In genomic region chr17:30958187-30958586, GRCh38 we compare ENCODE assay signal across 15 cellular contexts. TPM values are rescaled to one million over a fixed set of nuclear protein-coding genes. Genes with fewer than 3 reads are reported as not detected.
DNase-seq lines count a peak whose midpoint lies in the region; ATAC-seq and TF ChIP-seq lines count a peak whose summit lies in the region.
"Had no signal": no experiment of that assay in that cellular context is flagged by ENCODE, and none has a peak within 500 bp of the region (broad histone marks: within the 10 kb centered on the region; RNA-seq: fewer than 3 reads in every experiment).

No MANE protein-coding gene starts in this region.

- no peak overlapping the region for H3K27ac ChIP-seq in GM23248
- H3K27ac ChIP-seq in OCI-LY7 (ENCODE audit: low read depth, low read length, poor library complexity, severe bottlenecking) = peak overlapping the region; percentile 57
- H3K27ac ChIP-seq in WERI-Rb-1 = no peak overlapping the region

- CTCF ChIA-PET in OCI-LY7 (lab: Charles Lee; ENCODE audit: unreplicated experiment) = no interaction called here

- POLR2A ChIA-PET in OCI-LY7 (lab: Charles Lee) = interaction anchor here (0.9 kb wide), 1 partner anchor 137 kb away, joined by 3 read pairs; no protein-coding TSS in a partner anchor

- H3K4me2 ChIP-seq in GM23248 (ENCODE audit: unreplicated experiment) = no peak overlapping the region
- peak overlapping the region; percentile 56 for H3K4me2 ChIP-seq in OCI-LY7 (ENCODE audit: low read length)

- H3K36me3 Mint-ChIP-seq in stimulated activated memory B cell treated with anti-CD40 and anti-IgM and Interleukin-4, amounts not matched to agents 10 μg/mL and 1 μg/mL and 100 μg/mL, for 72 hours = peaks cover 27% of the 10 kb centered on the region
- H3K36me3 Mint-ChIP-seq in stimulated activated effector memory CD8-positive, alpha-beta T cell treated with anti-CD3 and anti-CD28 coated beads, Interleukin-12 subunit alpha, Interleukin-12 subunit beta, amount 100 ng/mL, for 72 hours = no peaks in the 10 kb centered on the region
- H3K36me3 Mint-ChIP-seq: CD8-positive, alpha-beta memory T cell had no signal

- H3K9me2 ChIP-seq in GM23248 (ENCODE audit: insufficient read depth) = no peaks in the 10 kb centered on the region
- H3K9me2 ChIP-seq in OCI-LY7 (ENCODE audit: insufficient read depth, low read length) = no peaks in the 10 kb centered on the region

- no TSS peak for BruUV-seq in OCI-LY7 (replicated peaks; lab: Mats Ljungman, UMichigan)

- H3K4me3 Mint-ChIP-seq in stimulated activated memory B cell treated with anti-CD40 and anti-IgM and Interleukin-4, amounts not matched to agents 10 μg/mL and 1 μg/mL and 100 μg/mL, for 72 hours = peak overlapping the region; percentile 24
- no peak overlapping the region for H3K4me3 Mint-ChIP-seq in stimulated activated effector memory CD8-positive, alpha-beta T cell treated with anti-CD3 and anti-CD28 coated beads, Interleukin-12 subunit alpha, Interleukin-12 subunit beta, amount 100 ng/mL, for 72 hours
- H3K4me3 Mint-ChIP-seq: CD8-positive, alpha-beta memory T cell had no signal

- H3K27ac Mint-ChIP-seq in stimulated activated memory B cell treated with anti-CD40 and anti-IgM and Interleukin-4, amounts not matched to agents 10 μg/mL and 1 μg/mL and 100 μg/mL, for 72 hours = peak overlapping the region; percentile 85
- H3K27ac Mint-ChIP-seq in stimulated activated effector memory CD8-positive, alpha-beta T cell treated with anti-CD3 and anti-CD28 coated beads, Interleukin-12 subunit alpha, Interleukin-12 subunit beta, amount 100 ng/mL, for 72 hours = no peak overlapping the region

- H3K4me1 ChIP-seq in GM23248 (ENCODE audit: insufficient read depth) = peaks cover 9% of the 10 kb centered on the region; the same call in 1 of the 2 replicates
- H3K4me1 ChIP-seq in OCI-LY7 (ENCODE audit: insufficient read depth, low read length, poor library complexity, severe bottlenecking) = peaks cover 67% of the 10 kb centered on the region

- no peaks in the 10 kb centered on the region for H3K9me3 ChIP-seq in GM23248 (ENCODE audit: low read depth)
- H3K9me3 ChIP-seq in OCI-LY7 (ENCODE audit: low read length) = 0 out of 2 replicates have a peak, but pooled peaks cover 6% of the 10 kb centered on the region
- no peaks in the 10 kb centered on the region for H3K9me3 ChIP-seq in WERI-Rb-1 (ENCODE audit: severe bottlenecking)
- H3K9me3 ChIP-seq: adrenal gland had no signal

- ATAC-seq in left ventricle myocardium superior (peak; percentile 7), HG02798 (IDR thresholded peaks at IDR 0.05; ENCODE audit: poor library complexity, unreplicated experiment) (no peak)
- peak; percentile 80 for ATAC-seq in stimulated activated memory B cell treated with anti-CD40 and anti-IgM and Interleukin-4, amounts not matched to agents 10 μg/mL and 1 μg/mL and 100 μg/mL, for 72 hours
- ATAC-seq in stimulated activated effector memory CD8-positive, alpha-beta T cell treated with anti-CD3 and anti-CD28 coated beads, Interleukin-12 subunit alpha, Interleukin-12 subunit beta, amount 100 ng/mL, for 72 hours = no peak
- ATAC-seq: stimulated activated naive CD8-positive, alpha-beta T cell treated with anti-CD3 and anti-CD28 coated beads, Interleukin-15, Interleukin-2, amounts not matched to agents 100 U/mL and 50 U/mL, for 24 hours had no signal

- no peaks in the 10 kb centered on the region for H3K9me3 Mint-ChIP-seq in stimulated activated memory B cell treated with anti-CD40 and anti-IgM and Interleukin-4, amounts not matched to agents 10 μg/mL and 1 μg/mL and 100 μg/mL, for 72 hours
- H3K9me3 Mint-ChIP-seq in stimulated activated effector memory CD8-positive, alpha-beta T cell treated with anti-CD3 and anti-CD28 coated beads, Interleukin-12 subunit alpha, Interleukin-12 subunit beta, amount 100 ng/mL, for 72 hours = no peaks in the 10 kb centered on the region
- H3K9me3 Mint-ChIP-seq: CD8-positive, alpha-beta memory T cell had no signal

- no peak overlapping the region for H3K9ac ChIP-seq in GM23248

- no peaks in the 10 kb centered on the region for H3F3A ChIP-seq in GM23248 (ENCODE audit: insufficient read depth)

- H2AFZ ChIP-seq in GM23248 (peak overlapping the region; percentile 32; the same call in 1 of the 2 replicates), OCI-LY7 (ENCODE audit: low read length) (peak overlapping the region; percentile 72)

- intact Hi-C loops in OCI-LY7 (cut with micrococcal nuclease; ENCODE audit: unreplicated experiment) (no loop called here), left ventricle myocardium superior (cut with micrococcal nuclease) (no loop called here)

- H4K20me1 ChIP-seq in GM23248 (ENCODE audit: insufficient read depth) (no peaks in the 10 kb centered on the region), OCI-LY7 (ENCODE audit: insufficient read depth, low read length) (no peaks in the 10 kb centered on the region)

- 53 to 72% methylated on average over 7 of the region's 7 CpGs for WGBS in GM23248 (ENCODE audit: low coverage in 1 of 2, low lambda C conversion rate in 2 of 2, missing lambda C conversion rate in 2 of 2), 2 experiments

- H3K4me1 Mint-ChIP-seq in stimulated activated memory B cell treated with anti-CD40 and anti-IgM and Interleukin-4, amounts not matched to agents 10 μg/mL and 1 μg/mL and 100 μg/mL, for 72 hours = peaks cover 82% of the 10 kb centered on the region
- no peaks in the 10 kb centered on the region for H3K4me1 Mint-ChIP-seq in stimulated activated effector memory CD8-positive, alpha-beta T cell treated with anti-CD3 and anti-CD28 coated beads, Interleukin-12 subunit alpha, Interleukin-12 subunit beta, amount 100 ng/mL, for 72 hours

- H3K36me3 ChIP-seq in GM23248 (ENCODE audit: low read depth) = no peaks in the 10 kb centered on the region
- H3K36me3 ChIP-seq in OCI-LY7 (ENCODE audit: insufficient read depth, low read length) = no peaks in the 10 kb centered on the region
- H3K36me3 ChIP-seq in WERI-Rb-1 = no peaks in the 10 kb centered on the region
- H3K36me3 ChIP-seq: adrenal gland had no signal

- in situ Hi-C loops in GM23248 (cut with MboI) = no loop called here

- peak; percentile 25 for DNase-seq in GM23248
- peak; percentile 77 for DNase-seq in OCI-LY7 (ENCODE audit: low spot score)
- DNase-seq in left ventricle myocardium superior = peak; percentile 48
- DNase-seq in stimulated activated effector memory CD8-positive, alpha-beta T cell treated with anti-CD3 and anti-CD28 coated beads, Interleukin-12 subunit alpha, Interleukin-12 subunit beta, amount 100 ng/mL, for 72 hours (ENCODE audit: low spot score in 2 of 2) = no peak
- DNase-seq in WERI-Rb-1 = no peak
- DNase-seq in T1000 (lab: John Stamatoyannopoulos, UW) = no peak
- DNase-seq: dermis blood vessel endothelial cell; NCI-H187 treated with DMSO at 0.1 percent for 48 hours; NCI-H82; stimulated activated naive CD8-positive, alpha-beta T cell treated with anti-CD3 and anti-CD28 coated beads, Interleukin-15, Interleukin-2, amounts not matched to agents 100 U/mL and 50 U/mL, for 24 hours; T-helper 1 cell had no signal

- H3K4me3 ChIP-seq in GM23248 = no peak overlapping the region
- H3K4me3 ChIP-seq in OCI-LY7 (ENCODE audit: low read depth, low read length, poor library complexity, severe bottlenecking) = no peak overlapping the region
- H3K4me3 ChIP-seq in WERI-Rb-1 (ENCODE audit: low read depth, low read length) = no peak overlapping the region
- H3K4me3 ChIP-seq: adrenal gland had no signal

- H3K79me2 ChIP-seq in GM23248 (ENCODE audit: insufficient read depth) = no peaks in the 10 kb centered on the region
- H3K79me2 ChIP-seq in OCI-LY7 (ENCODE audit: insufficient read depth, low read depth, low read length) = no peaks in the 10 kb centered on the region

- no peak for TF ChIP-seq CTCF in OCI-LY7 (conservative IDR thresholded peaks at IDR 0.05; ENCODE audit: low read length)
- no peak for TF ChIP-seq CTCF in WERI-Rb-1 (IDR thresholded peaks at IDR 0.05; ENCODE audit: low read depth, low read length)

- H3K27me3 ChIP-seq in GM23248 (replicated peaks; ENCODE audit: insufficient read depth) (no peaks in the 10 kb centered on the region), WERI-Rb-1 (ENCODE audit: insufficient read depth, low read depth, severe bottlenecking) (no peaks in the 10 kb centered on the region)
- H3K27me3 ChIP-seq: adrenal gland had no signal

- H3K27me3 Mint-ChIP-seq in stimulated activated memory B cell treated with anti-CD40 and anti-IgM and Interleukin-4, amounts not matched to agents 10 μg/mL and 1 μg/mL and 100 μg/mL, for 72 hours = no peaks in the 10 kb centered on the region

RNA-seq across cellular contexts. Expression of gene RNF135, which starts 12.7 kb away (rescaled TPM):
- total RNA-seq in GM23248 (2014; rRNA removed; shearing (Covaris generic)) = 16.7 and 21.2 TPM in 2 replicates
- 20.0 and 20.5 TPM in 2 replicates for polyA plus RNA-seq in GM23248 (2016; fragmentation: Nextera tagmentation; extraction: Ambion mirVana)
- total RNA-seq in OCI-LY7 (2014; rRNA removed; shearing (Covaris generic)) = not detected in 2 replicates
- total RNA-seq in OCI-LY7 (2022) (0.29 TPM in 1 of 2 replicates, not detected in the other), left ventricle myocardium superior (4.1 TPM)

RNA-seq across cellular contexts. Expression of gene ADAP2, which starts 36.4 kb away (rescaled TPM):
- total RNA-seq in GM23248 (2014; rRNA removed; shearing (Covaris generic)) = not detected in 2 replicates
- polyA plus RNA-seq in GM23248 (2016; fragmentation: Nextera tagmentation; extraction: Ambion mirVana) = 0.34 TPM in 1 of 2 replicates, not detected in the other
- total RNA-seq in OCI-LY7 (2014; rRNA removed; shearing (Covaris generic)) = 1.4 TPM in 1 of 2 replicates, not detected in the other
- total RNA-seq in OCI-LY7 (2022) = 2.6 and 2.8 TPM in 2 replicates
- total RNA-seq in left ventricle myocardium superior = 8.0 TPM
- polyA plus RNA-seq: CD8-positive, alpha-beta memory T cell had no signal

RNA-seq across cellular contexts. Expression of gene TEFM, which starts 52.1 kb away (rescaled TPM):
- total RNA-seq in GM23248 (2014; rRNA removed; shearing (Covaris generic)) = 7.6 and 8.1 TPM in 2 replicates
- 21.4 and 24.7 TPM in 2 replicates for polyA plus RNA-seq in GM23248 (2016; fragmentation: Nextera tagmentation; extraction: Ambion mirVana)
- total RNA-seq in OCI-LY7 (2014; rRNA removed; shearing (Covaris generic)) = 13.1 and 14.8 TPM in 2 replicates
- total RNA-seq in OCI-LY7 (2022) (14.9 and 19.9 TPM in 2 replicates), left ventricle myocardium superior (14.2 TPM)

Comparison
In these comparisons a context has a peak if more than half of its experiments do, and no peak if none do; other contexts are left out.
1. DNase-seq: peak in GM23248 (single experiment), OCI-LY7 (single experiment) and left ventricle myocardium superior (single experiment); none in stimulated activated effector memory CD8-positive, alpha-beta T cell treated with anti-CD3 and anti-CD28 coated beads, Interleukin-12 subunit alpha, Interleukin-12 subunit beta, amount 100 ng/mL, for 72 hours (0 of 2), WERI-Rb-1 (single experiment) and T1000 (single experiment).
2. ATAC-seq: peak in left ventricle myocardium superior (single experiment) and stimulated activated memory B cell treated with anti-CD40 and anti-IgM and Interleukin-4, amounts not matched to agents 10 μg/mL and 1 μg/mL and 100 μg/mL, for 72 hours (single experiment); none in HG02798 (single experiment) and stimulated activated effector memory CD8-positive, alpha-beta T cell treated with anti-CD3 and anti-CD28 coated beads, Interleukin-12 subunit alpha, Interleukin-12 subunit beta, amount 100 ng/mL, for 72 hours (single experiment).